Comparison of ENCODE assay signal across 8 cellular contexts in genomic region chr12:57240926-57241555, GRCh38. TPM values are rescaled to one million over a fixed set of nuclear protein-coding genes. Genes with fewer than 3 reads are reported as not detected.
DNase-seq lines count a peak whose midpoint lies in the region; ATAC-seq, FAIRE-seq and TF ChIP-seq lines count a peak whose summit lies in the region.

No MANE protein-coding gene starts in this region.

- H2AFZ ChIP-seq in GM23338 = no peak overlapping the region

- H3K36me3 ChIP-seq in GM23338 (ENCODE audit: insufficient read depth) = no peaks in the 10 kb centered on the region
- H3K36me3 ChIP-seq in thoracic aorta = no peaks in the 10 kb centered on the region
- H3K36me3 ChIP-seq in small intestine (ENCODE audit: control insufficient read depth in 2 of 2, insufficient read depth in 2 of 2, low read length in 2 of 2) = no peaks in the 10 kb centered on the region

- H3K27ac ChIP-seq in GM23338 (ENCODE audit: low read depth) (no peak overlapping the region), thoracic aorta (no peak overlapping the region), small intestine (ENCODE audit: low read depth in 1 of 2, low read length in 1 of 2) (no peak overlapping the region)

- no peaks in the 10 kb centered on the region for H3K79me2 ChIP-seq in GM23338 (replicated peaks; ENCODE audit: insufficient read depth)

- no peak; the same call in 1 of the 2 replicates for TF ChIP-seq CTCF in AG10803 (conservative IDR thresholded peaks at IDR 0.05; ENCODE audit: low read length)
- no peak for TF ChIP-seq CTCF in GM23338 (conservative IDR thresholded peaks at IDR 0.05; ENCODE audit: low read depth in 2 of 2)
- TF ChIP-seq CTCF in WI38 (IDR thresholded peaks at IDR 0.05; ENCODE audit: low read depth, low read length) = no peak
- TF ChIP-seq CTCF in thoracic aorta (IDR thresholded peaks at IDR 0.05) = no peak

- no peaks in the 10 kb centered on the region; the same call in 2 of the 3 replicates for H3K36me3 Mint-ChIP-seq in GM23338 (ENCODE audit: low read depth)

- H3K4me1 ChIP-seq in GM23338 (ENCODE audit: insufficient read depth) = peaks cover 40% of the 10 kb centered on the region
- H3K4me1 ChIP-seq in thoracic aorta (ENCODE audit: control insufficient read depth in 1 of 2, low read depth in 2 of 2) = peaks cover 33 to 63% of the 10 kb centered on the region in 2 donors
- peaks cover 2 to 3% of the 10 kb centered on the region in 2 donors for H3K4me1 ChIP-seq in small intestine (ENCODE audit: control insufficient read depth in 2 of 2, insufficient read depth in 1 of 2, low read depth in 1 of 2, low read length in 1 of 2)

- no peak overlapping the region for H3K27ac Mint-ChIP-seq in GM23338

- WGBS in small intestine, 3 donors = 7 to 14% (median 8%) methylated on average over 30 of the region's 30 CpGs

- H3K4me3 ChIP-seq in AG10803 (ENCODE audit: low read length) = peak overlapping the region; percentile 86
- peak overlapping the region; percentile 85 for H3K4me3 ChIP-seq in GM23338
- peak overlapping the region; percentile 76 for H3K4me3 ChIP-seq in WI38 (ENCODE audit: low read depth, low read length)
- peak overlapping the region; percentile 81 for H3K4me3 ChIP-seq in thoracic aorta
- no peak overlapping the region for H3K4me3 ChIP-seq in small intestine (ENCODE audit: low read depth in 1 of 2, low read length in 2 of 2)

- peaks cover 86% of the 10 kb centered on the region for H3K27me3 Mint-ChIP-seq in GM23338 (ENCODE audit: insufficient read depth, low read depth, poor library complexity)

- no peaks in the 10 kb centered on the region for H3K9me3 ChIP-seq in thoracic aorta
- H3K9me3 ChIP-seq in small intestine (ENCODE audit: control insufficient read depth, low read depth) = no peaks in the 10 kb centered on the region

- H3F3A ChIP-seq in GM23338 (replicated peaks; ENCODE audit: low read depth) = peaks cover 8% of the 10 kb centered on the region

- ATAC-seq in GM23338 (peak; percentile 6), thoracic aorta (ENCODE audit: insufficient number of reproducible peaks, low FRiP score, low read depth) (no peak), GM18520 (IDR thresholded peaks at IDR 0.05; ENCODE audit: unreplicated experiment) (no peak)

- no peak for DNase-seq in AG10803 (ENCODE audit: low read depth)
- peak; percentile 81 for DNase-seq in GM23338 (ENCODE audit: low spot score)
- peak; percentile 60 for DNase-seq in hepatic stellate cell (ENCODE audit: low spot score)
- DNase-seq in thoracic aorta (ENCODE audit: low spot score) = no peak
- no peak for DNase-seq in small intestine
- DNase-seq in UCSD-AML1 (lab: John Stamatoyannopoulos, UW; ENCODE audit: unreplicated experiment) = no peak

- peak overlapping the region; percentile 79 for H3K4me3 Mint-ChIP-seq in GM23338

- H3K9me2 ChIP-seq in GM23338 (ENCODE audit: insufficient read depth) = no peaks in the 10 kb centered on the region

- peaks cover 64% of the 10 kb centered on the region for H3K4me1 Mint-ChIP-seq in GM23338

- no peaks in the 10 kb centered on the region; the same call in 1 of the 2 replicates for H4K20me1 ChIP-seq in GM23338 (replicated peaks; ENCODE audit: insufficient read depth)

- no peak for FAIRE-seq in small intestine (lab: Jason Lieb, UNC)

- H3K4me2 ChIP-seq in GM23338 = peak overlapping the region; percentile 99

- no peaks in the 10 kb centered on the region; the same call in 2 of the 3 replicates for H3K9me3 Mint-ChIP-seq in GM23338

- peaks cover 81% of the 10 kb centered on the region for H3K27me3 ChIP-seq in GM23338 (ENCODE audit: insufficient read depth)
- H3K27me3 ChIP-seq in thoracic aorta (replicated peaks; ENCODE audit: insufficient read depth) = peaks cover 18% of the 10 kb centered on the region
- H3K27me3 ChIP-seq in small intestine (ENCODE audit: control insufficient read depth in 2 of 2, insufficient read depth in 2 of 2, low read length in 2 of 2) = peaks cover 0 to 26% of the 10 kb centered on the region in 2 donors

TF ChIP-seq in GM23338, 12 proteins besides CTCF, POLR2A, EP300 and RAD21:
- peak; percentile 50 for TF ChIP-seq EZH2 (IDR thresholded peaks at IDR 0.05; ENCODE audit: low read depth, unreplicated experiment)
- no peak for TF ChIP-seq NANOG (IDR thresholded peaks at IDR 0.05; ENCODE audit: borderline replicate concordance)
TF ChIP-seq in GM23338: peak in this region for 1.

RNA-seq across cellular contexts. Expression of gene STAC3, which starts 9.9 kb away (rescaled TPM):
- 1.2 and 3.0 TPM in 2 replicates for total RNA-seq in GM23338 (2014; rRNA removed; shearing (Covaris generic))
- 0.48 and 0.59 TPM in 2 replicates for polyA plus RNA-seq in GM23338 (2016; fragmentation: Nextera tagmentation; extraction: Ambion mirVana)
- under 1 TPM; 0.27 to 0.56 TPM for total RNA-seq in thoracic aorta
- 1 to 10 TPM; 1.1 to 3.5 (median 3.2) TPM for polyA plus RNA-seq in small intestine

RNA-seq across cellular contexts. Expression of gene SHMT2, which starts 11.5 kb away (rescaled TPM):
- 363 and 387 TPM in 2 replicates for total RNA-seq in GM23338 (2014; rRNA removed; shearing (Covaris generic))
- polyA plus RNA-seq in GM23338 (2016; fragmentation: Nextera tagmentation; extraction: Ambion mirVana) (125 and 131 TPM in 2 replicates), small intestine (100 to 1,000 TPM in 1 of 3 donors, 10 to 100 TPM in 2; 22.8 to 150 (median 35.1) TPM)
- total RNA-seq in thoracic aorta = 10 to 100 TPM; 57.3 to 60.4 TPM

RNA-seq across cellular contexts. Expression of gene NXPH4, which starts 24.4 kb away (rescaled TPM):
- 1.5 and 4.5 TPM in 2 replicates for total RNA-seq in GM23338 (2014; rRNA removed; shearing (Covaris generic))
- 0.89 and 1.1 TPM in 2 replicates for polyA plus RNA-seq in GM23338 (2016; fragmentation: Nextera tagmentation; extraction: Ambion mirVana)
- under 1 TPM in 1 of 2 donors, not detected in 1; 0.81 TPM for total RNA-seq in thoracic aorta
- under 1 TPM in 1 of 3 donors, not detected in 2; 0.10 TPM for polyA plus RNA-seq in small intestine

Comparison
In these comparisons a context has a peak if more than half of its experiments do, and no peak if none do; other contexts are left out.
1. DNase-seq: peak in GM23338 (single experiment) and hepatic stellate cell (single experiment); none in AG10803 (single experiment), thoracic aorta (single experiment), small intestine (single experiment) and UCSD-AML1 (single experiment).
2. H3K4me3 ChIP-seq: peak in AG10803 (single experiment), GM23338 (single experiment), WI38 (single experiment) and thoracic aorta (single experiment); none in small intestine (0 of 2).